In genomic region chr5:132293066-132293991, GRCh38 we compare ENCODE assay signal across 1 cellular context.
TF ChIP-seq lines count a peak whose summit lies in the region.

No MANE protein-coding gene starts in this region.

TF ChIP-seq in HEK293, 187 proteins besides CTCF, POLR2A, EP300 and RAD21 (continued from another document and continues in another):
- TF ChIP-seq ZNF645 (tag by site-specific recombination; IDR thresholded peaks at IDR 0.05) = 0 out of 2 replicates have a peak, but pooled peaks have one; percentile 60
- peak; percentile 79 for TF ChIP-seq ZSCAN30 (tag by site-specific recombination; IDR thresholded peaks at IDR 0.05)
- peak; percentile 53; the same call in 1 of the 2 replicates for TF ChIP-seq ZNF146 (tag by site-specific recombination; IDR thresholded peaks at IDR 0.05)
- TF ChIP-seq, protein P1, sequence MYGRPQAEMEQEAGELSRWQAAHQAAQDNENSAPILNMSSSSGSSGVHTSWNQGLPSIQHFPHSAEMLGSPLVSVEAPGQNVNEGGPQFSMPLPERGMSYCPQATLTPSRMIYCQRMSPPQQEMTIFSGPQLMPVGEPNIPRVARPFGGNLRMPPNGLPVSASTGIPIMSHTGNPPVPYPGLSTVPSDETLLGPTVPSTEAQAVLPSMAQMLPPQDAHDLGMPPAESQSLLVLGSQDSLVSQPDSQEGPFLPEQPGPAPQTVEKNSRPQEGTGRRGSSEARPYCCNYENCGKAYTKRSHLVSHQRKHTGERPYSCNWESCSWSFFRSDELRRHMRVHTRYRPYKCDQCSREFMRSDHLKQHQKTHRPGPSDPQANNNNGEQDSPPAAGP (tag by site-specific recombination; IDR thresholded peaks at IDR 0.05) = peak; percentile 92
- TF ChIP-seq ZNF621 (tag by site-specific recombination; IDR thresholded peaks at IDR 0.05) = no peak
- no peak; the same call in 1 of the 2 replicates for TF ChIP-seq ZNF692 (tag by site-specific recombination; IDR thresholded peaks at IDR 0.05)
- 0 out of 2 replicates have a peak, but pooled peaks have one; percentile 28 for TF ChIP-seq ZNF112 (tag by site-specific recombination; IDR thresholded peaks at IDR 0.05)
- TF ChIP-seq ZBTB48 (tag by site-specific recombination; IDR thresholded peaks at IDR 0.05) = peak; percentile 99
- peak; percentile 87 for TF ChIP-seq YY2 (tag by site-specific recombination; IDR thresholded peaks at IDR 0.05)
- no peak for TF ChIP-seq GLI2 (tag by site-specific recombination; IDR thresholded peaks at IDR 0.05; ENCODE audit: borderline replicate concordance, low read depth)
- TF ChIP-seq, protein P2, sequence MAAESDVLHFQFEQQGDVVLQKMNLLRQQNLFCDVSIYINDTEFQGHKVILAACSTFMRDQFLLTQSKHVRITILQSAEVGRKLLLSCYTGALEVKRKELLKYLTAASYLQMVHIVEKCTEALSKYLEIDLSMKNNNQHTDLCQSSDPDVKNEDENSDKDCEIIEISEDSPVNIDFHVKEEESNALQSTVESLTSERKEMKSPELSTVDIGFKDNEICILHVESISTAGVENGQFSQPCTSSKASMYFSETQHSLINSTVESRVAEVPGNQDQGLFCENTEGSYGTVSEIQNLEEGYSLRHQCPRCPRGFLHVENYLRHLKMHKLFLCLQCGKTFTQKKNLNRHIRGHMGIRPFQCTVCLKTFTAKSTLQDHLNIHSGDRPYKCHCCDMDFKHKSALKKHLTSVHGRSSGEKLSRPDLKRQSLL (tag by site-specific recombination; IDR thresholded peaks at IDR 0.05) = peak; percentile 99
- peak; percentile 97 for TF ChIP-seq ZBTB8A (tag by site-specific recombination; IDR thresholded peaks at IDR 0.05)
- peak; percentile 90 for TF ChIP-seq ZBTB20 (tag by site-specific recombination; IDR thresholded peaks at IDR 0.05)
- TF ChIP-seq ZNF549 (tag by site-specific recombination; IDR thresholded peaks at IDR 0.05) = no peak
- TF ChIP-seq PRDM4 (tag by site-specific recombination; IDR thresholded peaks at IDR 0.05) = peak; percentile 21
- TF ChIP-seq, protein P3, sequence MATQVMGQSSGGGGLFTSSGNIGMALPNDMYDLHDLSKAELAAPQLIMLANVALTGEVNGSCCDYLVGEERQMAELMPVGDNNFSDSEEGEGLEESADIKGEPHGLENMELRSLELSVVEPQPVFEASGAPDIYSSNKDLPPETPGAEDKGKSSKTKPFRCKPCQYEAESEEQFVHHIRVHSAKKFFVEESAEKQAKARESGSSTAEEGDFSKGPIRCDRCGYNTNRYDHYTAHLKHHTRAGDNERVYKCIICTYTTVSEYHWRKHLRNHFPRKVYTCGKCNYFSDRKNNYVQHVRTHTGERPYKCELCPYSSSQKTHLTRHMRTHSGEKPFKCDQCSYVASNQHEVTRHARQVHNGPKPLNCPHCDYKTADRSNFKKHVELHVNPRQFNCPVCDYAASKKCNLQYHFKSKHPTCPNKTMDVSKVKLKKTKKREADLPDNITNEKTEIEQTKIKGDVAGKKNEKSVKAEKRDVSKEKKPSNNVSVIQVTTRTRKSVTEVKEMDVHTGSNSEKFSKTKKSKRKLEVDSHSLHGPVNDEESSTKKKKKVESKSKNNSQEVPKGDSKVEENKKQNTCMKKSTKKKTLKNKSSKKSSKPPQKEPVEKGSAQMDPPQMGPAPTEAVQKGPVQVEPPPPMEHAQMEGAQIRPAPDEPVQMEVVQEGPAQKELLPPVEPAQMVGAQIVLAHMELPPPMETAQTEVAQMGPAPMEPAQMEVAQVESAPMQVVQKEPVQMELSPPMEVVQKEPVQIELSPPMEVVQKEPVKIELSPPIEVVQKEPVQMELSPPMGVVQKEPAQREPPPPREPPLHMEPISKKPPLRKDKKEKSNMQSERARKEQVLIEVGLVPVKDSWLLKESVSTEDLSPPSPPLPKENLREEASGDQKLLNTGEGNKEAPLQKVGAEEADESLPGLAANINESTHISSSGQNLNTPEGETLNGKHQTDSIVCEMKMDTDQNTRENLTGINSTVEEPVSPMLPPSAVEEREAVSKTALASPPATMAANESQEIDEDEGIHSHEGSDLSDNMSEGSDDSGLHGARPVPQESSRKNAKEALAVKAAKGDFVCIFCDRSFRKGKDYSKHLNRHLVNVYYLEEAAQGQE (tag by site-specific recombination; IDR thresholded peaks at IDR 0.05) = no peak; the same call in 1 of the 2 replicates
- TF ChIP-seq PBX3 (CRISPR knock-in tag; IDR thresholded peaks at IDR 0.05) = peak; percentile 61
- peak; percentile 84 for TF ChIP-seq ZFP69B (tag by site-specific recombination; IDR thresholded peaks at IDR 0.05)
- TF ChIP-seq ZNF341 (tag by site-specific recombination; IDR thresholded peaks at IDR 0.05; ENCODE audit: low read depth) = peak; percentile 91
- TF ChIP-seq ZNF366 (tag by site-specific recombination; conservative IDR thresholded peaks at IDR 0.05) = peak; percentile 88
- TF ChIP-seq SP3 (tag by site-specific recombination; IDR thresholded peaks at IDR 0.05) = 0 out of 2 replicates have a peak, but pooled peaks have one; percentile 7
- TF ChIP-seq IKZF3 (tag by site-specific recombination; IDR thresholded peaks at IDR 0.05) = 0 out of 2 replicates have a peak, but pooled peaks have one; percentile 13
- no peak for TF ChIP-seq ZNF670 (tag by site-specific recombination; IDR thresholded peaks at IDR 0.05; ENCODE audit: low read depth)
- TF ChIP-seq, protein P4, sequence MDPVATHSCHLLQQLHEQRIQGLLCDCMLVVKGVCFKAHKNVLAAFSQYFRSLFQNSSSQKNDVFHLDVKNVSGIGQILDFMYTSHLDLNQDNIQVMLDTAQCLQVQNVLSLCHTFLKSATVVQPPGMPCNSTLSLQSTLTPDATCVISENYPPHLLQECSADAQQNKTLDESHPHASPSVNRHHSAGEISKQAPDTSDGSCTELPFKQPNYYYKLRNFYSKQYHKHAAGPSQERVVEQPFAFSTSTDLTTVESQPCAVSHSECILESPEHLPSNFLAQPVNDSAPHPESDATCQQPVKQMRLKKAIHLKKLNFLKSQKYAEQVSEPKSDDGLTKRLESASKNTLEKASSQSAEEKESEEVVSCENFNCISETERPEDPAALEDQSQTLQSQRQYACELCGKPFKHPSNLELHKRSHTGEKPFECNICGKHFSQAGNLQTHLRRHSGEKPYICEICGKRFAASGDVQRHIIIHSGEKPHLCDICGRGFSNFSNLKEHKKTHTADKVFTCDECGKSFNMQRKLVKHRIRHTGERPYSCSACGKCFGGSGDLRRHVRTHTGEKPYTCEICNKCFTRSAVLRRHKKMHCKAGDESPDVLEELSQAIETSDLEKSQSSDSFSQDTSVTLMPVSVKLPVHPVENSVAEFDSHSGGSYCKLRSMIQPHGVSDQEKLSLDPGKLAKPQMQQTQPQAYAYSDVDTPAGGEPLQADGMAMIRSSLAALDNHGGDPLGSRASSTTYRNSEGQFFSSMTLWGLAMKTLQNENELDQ (tag by site-specific recombination; IDR thresholded peaks at IDR 0.05; ENCODE audit: low read depth) = no peak
- peak; percentile 97 for TF ChIP-seq ZNF660 (tag by site-specific recombination; IDR thresholded peaks at IDR 0.05)
- peak; percentile 84 for TF ChIP-seq EGR2 (tag by site-specific recombination; IDR thresholded peaks at IDR 0.05; ENCODE audit: low read depth)
- TF ChIP-seq, protein P5, sequence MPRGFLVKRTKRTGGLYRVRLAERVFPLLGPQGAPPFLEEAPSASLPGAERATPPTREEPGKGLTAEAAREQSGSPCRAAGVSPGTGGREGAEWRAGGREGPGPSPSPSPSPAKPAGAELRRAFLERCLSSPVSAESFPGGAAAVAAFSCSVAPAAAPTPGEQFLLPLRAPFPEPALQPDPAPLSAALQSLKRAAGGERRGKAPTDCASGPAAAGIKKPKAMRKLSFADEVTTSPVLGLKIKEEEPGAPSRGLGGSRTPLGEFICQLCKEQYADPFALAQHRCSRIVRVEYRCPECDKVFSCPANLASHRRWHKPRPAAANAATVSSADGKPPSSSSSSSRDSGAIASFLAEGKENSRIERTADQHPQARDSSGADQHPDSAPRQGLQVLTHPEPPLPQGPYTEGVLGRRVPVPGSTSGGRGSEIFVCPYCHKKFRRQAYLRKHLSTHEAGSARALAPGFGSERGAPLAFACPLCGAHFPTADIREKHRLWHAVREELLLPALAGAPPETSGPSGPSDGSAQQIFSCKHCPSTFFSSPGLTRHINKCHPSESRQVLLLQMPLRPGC (tag by site-specific recombination; IDR thresholded peaks at IDR 0.05) = peak; percentile 41; the same call in 1 of the 2 replicates
- no peak for TF ChIP-seq PRDM6 (tag by site-specific recombination; IDR thresholded peaks at IDR 0.05)
- peak; percentile 77 for TF ChIP-seq ZXDB (tag by site-specific recombination; IDR thresholded peaks at IDR 0.05)
- TF ChIP-seq, protein P6, sequence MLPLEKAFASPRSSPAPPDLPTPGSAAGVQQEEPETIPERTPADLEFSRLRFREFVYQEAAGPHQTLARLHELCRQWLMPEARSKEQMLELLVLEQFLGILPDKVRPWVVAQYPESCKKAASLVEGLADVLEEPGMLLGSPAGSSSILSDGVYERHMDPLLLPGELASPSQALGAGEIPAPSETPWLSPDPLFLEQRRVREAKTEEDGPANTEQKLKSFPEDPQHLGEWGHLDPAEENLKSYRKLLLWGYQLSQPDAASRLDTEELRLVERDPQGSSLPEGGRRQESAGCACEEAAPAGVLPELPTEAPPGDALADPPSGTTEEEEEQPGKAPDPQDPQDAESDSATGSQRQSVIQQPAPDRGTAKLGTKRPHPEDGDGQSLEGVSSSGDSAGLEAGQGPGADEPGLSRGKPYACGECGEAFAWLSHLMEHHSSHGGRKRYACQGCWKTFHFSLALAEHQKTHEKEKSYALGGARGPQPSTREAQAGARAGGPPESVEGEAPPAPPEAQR (tag by site-specific recombination; IDR thresholded peaks at IDR 0.05) = 0 out of 2 replicates have a peak, but pooled peaks have one; percentile 50
- TF ChIP-seq ZNF521 (tag by site-specific recombination; IDR thresholded peaks at IDR 0.05) = no peak
- TF ChIP-seq, protein P7, sequence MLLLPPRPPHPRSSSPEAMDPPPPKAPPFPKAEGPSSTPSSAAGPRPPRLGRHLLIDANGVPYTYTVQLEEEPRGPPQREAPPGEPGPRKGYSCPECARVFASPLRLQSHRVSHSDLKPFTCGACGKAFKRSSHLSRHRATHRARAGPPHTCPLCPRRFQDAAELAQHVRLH (tag by site-specific recombination; IDR thresholded peaks at IDR 0.05) = peak; percentile 40; the same call in 1 of the 2 replicates
- TF ChIP-seq ZNF18 (tag by site-specific recombination; IDR thresholded peaks at IDR 0.05) = no peak
